ENCODE assay signal across 8 cellular contexts in the genomic region with DNA sequence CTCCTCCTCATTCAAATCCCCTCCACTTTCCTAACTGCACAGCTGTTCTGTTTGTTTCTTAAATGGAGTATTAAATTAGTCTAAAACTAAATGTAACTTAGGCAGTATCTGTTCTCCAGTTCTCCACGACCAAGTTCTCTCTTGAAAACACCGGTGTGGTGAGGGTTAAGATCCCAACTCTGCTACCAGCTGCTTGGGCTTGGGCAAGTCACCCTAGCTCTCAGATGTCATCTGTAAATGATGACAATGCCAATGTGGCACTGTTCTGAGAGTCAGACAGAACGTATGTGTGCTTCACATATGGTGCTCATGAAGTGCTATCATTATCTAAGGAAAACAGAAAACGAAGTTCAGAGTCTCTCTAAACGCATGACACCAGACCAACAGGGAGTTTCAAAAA. TPM values are rescaled to one million over a fixed set of nuclear protein-coding genes. Genes with fewer than 3 reads are reported as not detected.
DNase-seq lines count a peak whose midpoint lies in the region; ATAC-seq, FAIRE-seq and TF ChIP-seq lines count a peak whose summit lies in the region.
"Not testable (repeated sequence)": the region's sequence is repeated elsewhere in the genome, so short reads cannot be mapped to it uniquely, and the experiment has no call there.
"Had no signal": no experiment of that assay in that cellular context is flagged by ENCODE, and none has a peak within 500 bp of the region (broad histone marks: within the 10 kb centered on the region; RNA-seq: fewer than 3 reads in every experiment).

No MANE protein-coding gene starts in this region.

- not testable (repeated sequence) for H4K20me1 ChIP-seq in IMR-90 (ENCODE audit: insufficient read depth, low read length); OCI-LY7 (ENCODE audit: insufficient read depth, low read length); K562 (replicated peaks; ENCODE audit: control insufficient read depth, insufficient read depth, low read length)

- H3K23ac ChIP-seq in IMR-90 (ENCODE audit: low read depth, low read length) = not testable (repeated sequence)

- H3K14ac ChIP-seq in IMR-90 (replicated peaks; ENCODE audit: low read depth, low read length) = not testable (repeated sequence)

- POLR2A ChIA-PET in IMR-90 (lab: Charles Lee; ENCODE audit: unreplicated experiment); OCI-LY7 (lab: Charles Lee); K562 (lab: Yijun Ruan, JAX): not testable (repeated sequence)

- not testable (repeated sequence) for H3K56ac ChIP-seq in IMR-90 (ENCODE audit: extremely low read depth, insufficient read depth, low read length)

- not testable (repeated sequence) for H2AFZ ChIP-seq in IMR-90 (replicated peaks; ENCODE audit: low read length, poor library complexity); OCI-LY7 (ENCODE audit: low read length); K562 (ENCODE audit: low read depth, low read length)

- not testable (repeated sequence) for TF ChIP-seq EP300 in K562 (IDR thresholded peaks at IDR 0.05; ENCODE audit: low read length)

- not testable (repeated sequence) for H3K36me3 ChIP-seq in IMR-90 (ENCODE audit: control insufficient read depth, insufficient read depth, low read length); OCI-LY7 (ENCODE audit: insufficient read depth, low read length); K562 (ENCODE audit: control insufficient read depth, insufficient read depth, low read length); psoas muscle (ENCODE audit: insufficient read depth in 1 of 2, low read depth in 1 of 2)

- not testable (repeated sequence) for H3K9me2 ChIP-seq in OCI-LY7 (ENCODE audit: insufficient read depth, low read length)

- not testable (repeated sequence) for H3K9ac ChIP-seq in IMR-90 (ENCODE audit: low read depth, low read length); K562 (ENCODE audit: insufficient read depth in 1 of 2, low read depth in 2 of 2, low read length in 2 of 2)

- not testable (repeated sequence) for TF ChIP-seq RAD21 in IMR-90 (IDR thresholded peaks at IDR 0.05; ENCODE audit: low read length); K562 (CRISPR knock-in tag; conservative IDR thresholded peaks at IDR 0.05 in 1 of 2, IDR thresholded peaks at IDR 0.05 in 1 of 2)

- not testable (repeated sequence) for TF ChIP-seq CTCF in IMR-90 (conservative IDR thresholded peaks at IDR 0.05; ENCODE audit: low read depth, low read length); OCI-LY7 (conservative IDR thresholded peaks at IDR 0.05; ENCODE audit: low read length); K562 (IDR thresholded peaks at IDR 0.05 in 2 of 3, conservative IDR thresholded peaks at IDR 0.05 in 1 of 3; ENCODE audit: insufficient read depth in 2 of 3, low read depth in 1 of 3, low read length in 3 of 3); psoas muscle (IDR thresholded peaks at IDR 0.05)

- not testable (repeated sequence) for DNase-seq in IMR-90; OCI-LY7 (ENCODE audit: low spot score); K562 (ENCODE audit: extremely low read depth in 1 of 4, low spot score in 3 of 4); psoas muscle

- ATAC-seq in IMR-90 (ENCODE audit: low read depth); K562: not testable (repeated sequence)
- peak; percentile 42 to 60 (median 49) for ATAC-seq in psoas muscle

- not testable (repeated sequence) for TF ChIP-seq POLR2A in IMR-90 (IDR thresholded peaks at IDR 0.05; ENCODE audit: low read depth, low read length); K562 (conservative IDR thresholded peaks at IDR 0.05)

- H3K27me3 ChIP-seq in IMR-90 (ENCODE audit: control insufficient read depth, insufficient read depth, low read length); K562 (ENCODE audit: control insufficient read depth in 2 of 2, insufficient read depth in 2 of 2, low read length in 2 of 2); psoas muscle (ENCODE audit: insufficient read depth in 3 of 3, low read length in 2 of 3): not testable (repeated sequence)

- in situ Hi-C loops in IMR-90 (cut with MboI; ENCODE audit: low sequenced_read_pairs) = not testable (repeated sequence)
- in situ Hi-C loops in K562 (cut with MboI) = loop anchor here (25.0 kb wide), 1 partner anchor 192 kb away; no protein-coding TSS in a partner anchor

- not testable (repeated sequence) for FAIRE-seq in K562 (lab: Jason Lieb, UNC)

- not testable (repeated sequence) for H3K4me3 ChIP-seq in IMR-90 (ENCODE audit: insufficient read depth, low read depth, low read length); OCI-LY7 (ENCODE audit: low read depth, low read length, poor library complexity, severe bottlenecking); K562
- peak overlapping the region; percentile 25 for H3K4me3 ChIP-seq in psoas muscle

- not testable (repeated sequence) for H3K18ac ChIP-seq in IMR-90 (ENCODE audit: low read depth, low read length)

- not testable (repeated sequence) for H3K4ac ChIP-seq in IMR-90 (ENCODE audit: low read depth, low read length)

- CTCF ChIA-PET in IMR-90 (lab: Yijun Ruan, JAX); OCI-LY7 (lab: Charles Lee; ENCODE audit: unreplicated experiment); K562 (lab: Yijun Ruan, JAX; ENCODE audit: low intra/inter-chr PET ratio): not testable (repeated sequence)

- H4K8ac ChIP-seq in IMR-90 (ENCODE audit: low read depth in 2 of 2, low read length in 2 of 2) = not testable (repeated sequence)

- no CpG with 5 or more reads among the region's 5 CpGs for WGBS in IMR-90 (ENCODE audit: extremely low coverage in 2 of 2, insufficient read length in 1 of 2), 2 experiments
- WGBS in K562 (ENCODE audit: insufficient coverage, low coverage, missing lambda C conversion rate) = 86% methylated on average over 2 of the region's 5 CpGs
- WGBS in psoas muscle, 3 donors = 23 to 33% (median 26%) methylated on average over 2 of the region's 5 CpGs

- H2BK120ac ChIP-seq in IMR-90 (ENCODE audit: low read depth, low read length) = not testable (repeated sequence)

- not testable (repeated sequence) for H2BK15ac ChIP-seq in IMR-90 (ENCODE audit: low read depth, low read length)

- not testable (repeated sequence) for H3K9me3 ChIP-seq in IMR-90 (ENCODE audit: control insufficient read depth, insufficient read depth, low read length); OCI-LY7 (ENCODE audit: low read length); K562 (replicated peaks; ENCODE audit: control insufficient read depth, insufficient read depth, low read depth, low read length); psoas muscle

- not testable (repeated sequence) for H2AK5ac ChIP-seq in IMR-90 (ENCODE audit: low read depth, low read length)

- H2AK9ac ChIP-seq in IMR-90 (replicated peaks; ENCODE audit: low read depth, low read length, poor library complexity) = not testable (repeated sequence)

- H3K4me2 ChIP-seq in IMR-90 (ENCODE audit: low read depth, low read length); OCI-LY7 (ENCODE audit: low read length); K562 (ENCODE audit: insufficient read depth, low read length): not testable (repeated sequence)

- intact Hi-C loops in IMR-90 (cut with micrococcal nuclease); OCI-LY7 (cut with micrococcal nuclease; ENCODE audit: unreplicated experiment); K562 (cut with micrococcal nuclease); psoas muscle (cut with DNase I): not testable (repeated sequence)

- H3K9me1 ChIP-seq in IMR-90 (ENCODE audit: insufficient read depth, low read length); K562 (ENCODE audit: control insufficient read depth, insufficient read depth, low read length): not testable (repeated sequence)

- not testable (repeated sequence) for H2BK5ac ChIP-seq in IMR-90 (ENCODE audit: low read depth, low read length, poor library complexity, severe bottlenecking)

- not testable (repeated sequence) for H4K91ac ChIP-seq in IMR-90 (ENCODE audit: insufficient read depth, low read depth, low read length)

- not testable (repeated sequence) for H3K27ac ChIP-seq in IMR-90 (ENCODE audit: insufficient read depth, low read length); OCI-LY7 (ENCODE audit: low read depth, low read length, poor library complexity, severe bottlenecking); K562 (ENCODE audit: extremely low read depth, low read depth, low read length)
- H3K27ac ChIP-seq in psoas muscle = peak overlapping the region; percentile 60

- BruUV-seq in IMR-90 (replicated peaks; lab: Mats Ljungman, UMichigan) = TSS peak; percentile 83
- BruUV-seq in OCI-LY7 (replicated peaks; lab: Mats Ljungman, UMichigan) = TSS peak; percentile 89
- BruUV-seq in K562 (replicated peaks; lab: Mats Ljungman, UMichigan) = TSS peak; percentile 72

- not testable (repeated sequence) for H4K5ac ChIP-seq in IMR-90 (ENCODE audit: low read depth, low read length)

- not testable (repeated sequence) for H3K79me1 ChIP-seq in IMR-90 (ENCODE audit: low read depth in 1 of 2, low read length in 2 of 2)

- H2BK20ac ChIP-seq in IMR-90 (ENCODE audit: low read depth, low read length) = not testable (repeated sequence)

- not testable (repeated sequence) for H3K79me2 ChIP-seq in OCI-LY7 (ENCODE audit: insufficient read depth, low read depth, low read length); K562 (ENCODE audit: control insufficient read depth, insufficient read depth, low read length)

- H3K4me1 ChIP-seq in IMR-90 (ENCODE audit: control insufficient read depth, insufficient read depth, low read length); OCI-LY7 (ENCODE audit: insufficient read depth, low read length, poor library complexity, severe bottlenecking); K562 (replicated peaks in 1 of 2; ENCODE audit: control insufficient read depth in 2 of 2, insufficient read depth in 2 of 2, low read length in 2 of 2); psoas muscle: not testable (repeated sequence)

- dilution Hi-C loops in IMR-90 (cut with HindIII; ENCODE audit: low sequenced_read_pairs, unreplicated experiment) = not testable (repeated sequence)

RNA-seq across cellular contexts. Expression of gene U2AF1, which starts 2.7 kb away (rescaled TPM):
- total RNA-seq in IMR-90 (2012; rRNA removed) (6.5 and 16.4 TPM in 2 replicates), OCI-LY7 (2022) (60.8 and 96.6 TPM in 2 replicates), K562 (2014; rRNA removed) (60.1 and 95.6 TPM in 2 replicates), K562 (2014; rRNA removed; fragmentation: Illumina TruSeq; extraction: Trizol) (36.3 and 47.7 TPM in 2 replicates), K562 (2015; rRNA removed; fragmentation: Illumina TruSeq; extraction: Trizol) (43.9 and 44.9 TPM in 2 replicates), K562 (2021) (27.2 and 29.6 TPM in 2 replicates), psoas muscle (10 to 100 TPM in 1 of 4 donors, 1 to 10 TPM in 3; 4.9 to 14.4 (median 5.6) TPM)
- polyA plus RNA-seq in IMR-90 (2012; rRNA removed) (8.5 and 10.5 TPM in 2 replicates), K562 (2011; rRNA removed) (27.5 and 30.9 TPM in 2 replicates), K562 (2014; fragmentation: Illumina TruSeq; extraction: Trizol) (194 and 205 TPM in 2 replicates), K562 (2014; fragmentation: Nextera tagmentation; extraction: Ambion mirVana) (10 to 100 TPM; 87.0 to 88.1 TPM), K562 (2014; rRNA removed) (173 and 213 TPM in 2 replicates), psoas muscle (10 to 100 TPM; 51.9 to 98.7 (median 66.4) TPM)
- 81.9 and 88.1 TPM in 2 replicates for polyA plus RNA-seq in IMR-90 (2012; cell fraction: cytosol; rRNA removed)
- polyA plus RNA-seq in IMR-90 (2012; cell fraction: nucleus; rRNA removed; ENCODE audit: low replicate concordance) = 68.4 and 157 TPM in 2 replicates
- 75.0 and 75.1 TPM in 2 replicates for total RNA-seq in OCI-LY7 (2014; rRNA removed; shearing (Covaris generic))
- total RNA-seq in K562 (2011; cell fraction: chromatin; rRNA removed; ENCODE audit: low replicate concordance) = 93.3 and 227 TPM in 2 replicates
- total RNA-seq in K562 (2011; cell fraction: nucleolus; rRNA removed) = 57.0 and 64.3 TPM in 2 replicates
- total RNA-seq in K562 (2011; cell fraction: nucleoplasm; rRNA removed) = 127 and 246 TPM in 2 replicates
- polyA plus RNA-seq in K562 (2011; cell fraction: cytosol; rRNA removed) = 68.1 and 141 TPM in 2 replicates
- 91.0 and 91.7 TPM in 2 replicates for polyA plus RNA-seq in K562 (2011; cell fraction: nucleus; rRNA removed)
- polyA plus RNA-seq in K562 (2012) = 114 and 185 TPM in 2 replicates
- polyA minus RNA-seq in K562 (2011; rRNA and poly(A)+ RNA removed) = 57.0 and 63.3 TPM in 2 replicates
- polyA minus RNA-seq in K562 (2011; cell fraction: cytosol; rRNA and poly(A)+ RNA removed) = 7.6 and 12.4 TPM in 2 replicates
- 51.2 and 97.9 TPM in 2 replicates for polyA minus RNA-seq in K562 (2011; cell fraction: nucleus; rRNA and poly(A)+ RNA removed)

RNA-seq across cellular contexts. Expression of gene CBS, which starts 29.0 kb away (rescaled TPM):
- total RNA-seq in IMR-90 (2012; rRNA removed) (35.6 and 38.5 TPM in 2 replicates), OCI-LY7 (2022) (435 and 436 TPM in 2 replicates), K562 (2014; rRNA removed) (248 and 305 TPM in 2 replicates), K562 (2014; rRNA removed; fragmentation: Illumina TruSeq; extraction: Trizol) (61.3 and 76.2 TPM in 2 replicates), K562 (2015; rRNA removed; fragmentation: Illumina TruSeq; extraction: Trizol) (95.1 and 105 TPM in 2 replicates), K562 (2021) (364 and 419 TPM in 2 replicates), psoas muscle (1 to 10 TPM; 1.7 to 2.6 (median 2.2) TPM)
- polyA plus RNA-seq in IMR-90 (2012; rRNA removed) (49.6 and 54.3 TPM in 2 replicates), K562 (2011; rRNA removed) (152 and 199 TPM in 2 replicates), K562 (2014; fragmentation: Illumina TruSeq; extraction: Trizol) (165 and 263 TPM in 2 replicates), K562 (2014; fragmentation: Nextera tagmentation; extraction: Ambion mirVana) (1 to 10 TPM; 4.6 to 9.0 TPM), K562 (2014; rRNA removed) (382 and 472 TPM in 2 replicates), psoas muscle (1 to 10 TPM; 1.1 to 1.8 (median 1.4) TPM)
- polyA plus RNA-seq in IMR-90 (2012; cell fraction: cytosol; rRNA removed) = 33.1 and 67.5 TPM in 2 replicates
- 180 and 273 TPM in 2 replicates for polyA plus RNA-seq in IMR-90 (2012; cell fraction: nucleus; rRNA removed; ENCODE audit: low replicate concordance)
- 222 and 263 TPM in 2 replicates for total RNA-seq in OCI-LY7 (2014; rRNA removed; shearing (Covaris generic))
- total RNA-seq in K562 (2011; cell fraction: chromatin; rRNA removed; ENCODE audit: low replicate concordance) = 790 and 1,561 TPM in 2 replicates
- 789 and 809 TPM in 2 replicates for total RNA-seq in K562 (2011; cell fraction: nucleolus; rRNA removed)
- total RNA-seq in K562 (2011; cell fraction: nucleoplasm; rRNA removed) = 557 and 648 TPM in 2 replicates
- polyA plus RNA-seq in K562 (2011; cell fraction: cytosol; rRNA removed) = 85.9 and 97.4 TPM in 2 replicates
- polyA plus RNA-seq in K562 (2011; cell fraction: nucleus; rRNA removed) = 1,179 and 1,399 TPM in 2 replicates
- polyA plus RNA-seq in K562 (2012) = 209 and 400 TPM in 2 replicates
- polyA minus RNA-seq in K562 (2011; rRNA and poly(A)+ RNA removed) = 69.7 and 88.6 TPM in 2 replicates
- 64.9 and 69.5 TPM in 2 replicates for polyA minus RNA-seq in K562 (2011; cell fraction: cytosol; rRNA and poly(A)+ RNA removed)
- polyA minus RNA-seq in K562 (2011; cell fraction: nucleus; rRNA and poly(A)+ RNA removed) = 257 and 271 TPM in 2 replicates
- total RNA-seq: CD4-positive, CD25-positive, alpha-beta regulatory T cell had no signal
- polyA plus RNA-seq: CD14-positive monocyte; CD4-positive, alpha-beta memory T cell; CD8-positive, alpha-beta memory T cell had no signal

Comparison
In these comparisons a context has a peak if more than half of its experiments do, and no peak if none do; other contexts are left out.
1. RNA of gene CBS, which starts 29.0 kb away (total RNA-seq): 222 to 436 TPM in OCI-LY7, 61.3 to 1,561 TPM in K562 and 35.6 to 38.5 TPM in IMR-90; 1.7 to 2.6 TPM in psoas muscle; every median in the first group is over 10 times any median in the second.